Comparison of ENCODE assay signal across 3 cellular contexts in the genomic region with DNA sequence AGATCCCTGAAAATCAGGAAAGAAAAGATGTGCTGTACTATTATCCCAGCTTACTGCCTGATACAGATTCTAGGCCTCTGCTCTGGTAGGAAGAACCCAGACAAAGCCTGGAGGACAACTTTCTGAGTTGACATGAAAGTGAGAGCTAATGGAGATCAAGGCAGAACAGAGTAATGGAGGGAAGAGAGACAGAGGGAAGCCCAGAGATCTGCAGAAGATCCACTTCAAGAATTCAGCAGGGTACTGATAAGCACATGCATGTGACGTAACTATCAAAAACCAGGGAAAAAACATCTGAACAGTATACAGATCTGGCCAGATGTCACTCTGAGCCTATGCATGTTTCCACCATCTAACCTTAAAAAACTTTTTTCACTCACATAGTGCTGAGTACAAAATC. TPM values are rescaled to one million over a fixed set of nuclear protein-coding genes. Genes with fewer than 3 reads are reported as not detected.
"Had no signal": no experiment of that assay in that cellular context is flagged by ENCODE, and none has a peak within 500 bp of the region (broad histone marks: within the 10 kb centered on the region; RNA-seq: fewer than 3 reads in every experiment).

No MANE protein-coding gene starts in this region.

RNA-seq across cellular contexts. Expression of a gene that starts 37.6 kb away (rescaled TPM):
- total RNA-seq: activated B cell treated with CpG ODN at 0.5 μM for 24 hours, aorta, Right ventricle myocardium superior had no signal
